In genomic region chr18:67047334-67047733, GRCh38 we compare ENCODE assay signal across 35 cellular contexts.
"Had no signal": no experiment of that assay in that cellular context is flagged by ENCODE, and none has a peak within 500 bp of the region (broad histone marks: within the 10 kb centered on the region; RNA-seq: fewer than 3 reads in every experiment).

No MANE protein-coding gene starts in this region.

- DNase-seq: Karpas-422, Kasumi-1, MG63, MM.1S, MV-4-11, NCI-H1048, NCI-H1092, NCI-H1092 treated with DMSO at 0.1 percent for 48 hours, NCI-H1105, NCI-H1105 treated with DMSO at 0.1 percent for 48 hours, NCI-H1417, NCI-H1417 treated with DMSO at 0.1 percent for 48 hours, NCI-H1436, NCI-H1436 treated with DMSO at 0.1 percent for 48 hours, NCI-H146, NCI-H1694, NCI-H1694 treated with DMSO at 0.1 percent for 48 hours, NCI-H187, NCI-H187 treated with DMSO at 0.1 percent for 48 hours, NCI-H1930, NCI-H2029, NCI-H2029 treated with DMSO at 0.1 percent for 48 hours, NCI-H2081, NCI-H2081 treated with DMSO at 0.1 percent for 48 hours, NCI-H2107, NCI-H2171, NCI-H2171 treated with DMSO at 0.1 percent for 48 hours, NCI-H2227 treated with DMSO at 0.1 percent for 48 hours, NCI-H226, NCI-H345, NCI-H446, NCI-H446 treated with DMSO at 0.1 percent for 48 hours, NCI-H510A, NCI-H510A treated with DMSO at 0.1 percent for 48 hours, NCI-H524 had no signal

- H3K36me3 ChIP-seq: MG63 had no signal

- H3K4me3 ChIP-seq: MG63 had no signal

- H3K9me3 ChIP-seq: MG63 had no signal
